In the genomic region with DNA sequence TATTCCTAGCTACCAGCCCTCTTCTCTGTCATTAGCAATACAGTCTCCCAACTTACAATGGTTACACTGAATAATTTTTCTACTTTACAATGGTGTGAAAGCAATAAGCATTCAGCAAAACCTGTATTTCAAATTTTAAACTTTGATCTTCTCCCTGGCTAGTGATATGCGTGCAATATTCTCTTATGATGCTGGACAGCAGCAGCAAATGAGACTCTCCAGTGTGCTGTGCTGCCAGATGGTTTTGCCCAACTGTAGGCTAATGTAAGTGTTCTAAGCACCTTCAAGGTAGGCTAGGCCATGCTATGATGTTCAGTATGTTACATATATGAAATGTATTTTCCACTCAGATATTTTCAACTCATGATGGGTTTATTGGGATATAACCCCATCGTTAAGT, we compare ENCODE assay signal across 27 cellular contexts. TPM values are rescaled to one million over a fixed set of nuclear protein-coding genes. Genes with fewer than 3 reads are reported as not detected.
"Had no signal": no experiment of that assay in that cellular context is flagged by ENCODE, and none has a peak within 500 bp of the region (broad histone marks: within the 10 kb centered on the region; RNA-seq: fewer than 3 reads in every experiment).

No MANE protein-coding gene starts in this region.

- DNase-seq: stimulated activated CD4-positive, alpha-beta T cell treated with anti-CD3 and anti-CD28 coated beads, Interleukin-2, amount 100 ng/mL, for 48 hours; stimulated activated CD4-positive, alpha-beta T cell treated with anti-CD3 and anti-CD28 coated beads, Interleukin-4, amount 100 ng/mL, for 1 hour; stimulated activated CD4-positive, alpha-beta T cell treated with anti-CD3 and anti-CD28 coated beads, Interleukin-4, amount 100 ng/mL, for 24 hours; stimulated activated CD4-positive, alpha-beta T cell treated with anti-CD3 and anti-CD28 coated beads, Interleukin-4, amount 100 ng/mL, for 4 hours; stimulated activated CD8-positive, alpha-beta memory T cell treated with anti-CD3 and anti-CD28 coated beads, Interleukin-4, amount 100 ng/mL, for 48 hours; stimulated activated naive B cell treated with anti-CD40 and anti-IgM and Interleukin-4, amounts not matched to agents 10 μg/mL and 1 μg/mL and 100 μg/mL, for 72 hours; stimulated activated naive CD4-positive, alpha-beta T cell; stimulated activated naive CD4-positive, alpha-beta T cell treated with Interleukin-2 at 50 U/mL for 16 hours; stimulated activated naive CD8-positive, alpha-beta T cell treated with anti-CD3 and anti-CD28 coated beads, Interleukin-15, amount 100 ng/mL, for 72 hours; stimulated activated naive CD8-positive, alpha-beta T cell treated with anti-CD3 and anti-CD28 coated beads, Interleukin-15, Interleukin-2, amounts not matched to agents 100 U/mL and 50 U/mL, for 24 hours; stomach; substantia nigra; testis; thyroid gland; tibial artery; transverse colon; upper lobe of left lung; upper lobe of right lung; uterus had no signal

- ATAC-seq: stimulated activated effector memory CD8-positive, alpha-beta T cell treated with anti-CD3 and anti-CD28 coated beads, Interleukin-12 subunit alpha, Interleukin-12 subunit beta, amount 100 ng/mL, for 72 hours; stimulated activated memory B cell treated with anti-CD40 and anti-IgM and Interleukin-4, amounts not matched to agents 10 μg/mL and 1 μg/mL and 100 μg/mL, for 72 hours; stimulated activated naive B cell treated with anti-CD40 and anti-IgM and Interleukin-4, amounts not matched to agents 10 μg/mL and 1 μg/mL and 100 μg/mL, for 72 hours; stimulated activated naive CD8-positive, alpha-beta T cell treated with anti-CD3 and anti-CD28 coated beads, Interleukin-15, amount 100 ng/mL, for 72 hours; stimulated activated naive CD8-positive, alpha-beta T cell treated with anti-CD3 and anti-CD28 coated beads, Interleukin-15, Interleukin-2, amounts not matched to agents 100 U/mL and 50 U/mL, for 24 hours; upper lobe of right lung had no signal

- FAIRE-seq: urothelium cell line had no signal

- H3K27me3 ChIP-seq: stomach, suprapubic skin, testis, thyroid gland, tibial nerve, transverse colon, upper lobe of left lung, upper lobe of right lung, uterus, vagina had no signal

- H3K4me1 ChIP-seq: testis, tibial nerve, upper lobe of right lung, uterus had no signal

- H3K36me3 ChIP-seq: stomach, suprapubic skin, thoracic aorta, thyroid gland, tibial artery, tibial nerve, transverse colon, upper lobe of left lung, upper lobe of right lung, uterus, vagina had no signal

- H3K27ac ChIP-seq: stomach, suprapubic skin, testis, thoracic aorta, thyroid gland, tibial artery, tibial nerve, upper lobe of left lung, upper lobe of right lung, uterus, vagina had no signal

- H3K9me3 ChIP-seq: stomach, suprapubic skin, testis, thoracic aorta, thyroid gland, tibial artery, tibial nerve, transverse colon, upper lobe of left lung, upper lobe of right lung, uterus, vagina had no signal

- H3K4me3 ChIP-seq: stomach, suprapubic skin, testis, thoracic aorta, thyroid gland, tibial artery, tibial nerve, transverse colon, upper lobe of left lung, upper lobe of right lung, uterus, vagina had no signal

RNA-seq across cellular contexts. Expression of gene RRH, which starts 18.1 kb away (rescaled TPM):
- total RNA-seq: transverse colon, upper lobe of right lung, vagina had no signal
- polyA plus RNA-seq: stomach, urinary bladder had no signal

RNA-seq across cellular contexts. Expression of gene LRIT3, which starts 38.2 kb away (rescaled TPM):
- total RNA-seq: vagina had no signal
